In genomic region chr14:64968651-64969050, GRCh38 we compare ENCODE assay signal across 1 cellular context.
TF ChIP-seq lines count a peak whose summit lies in the region.

No MANE protein-coding gene starts in this region.

TF ChIP-seq in K562, 482 proteins besides CTCF, POLR2A, EP300 and RAD21:
- TF ChIP-seq RFX5 (IDR thresholded peaks at IDR 0.05; ENCODE audit: low read depth, low read length), result no peak
- no peak for TF ChIP-seq E2F6 (IDR thresholded peaks at IDR 0.05; ENCODE audit: borderline replicate concordance in 1 of 2, extremely low read depth in 1 of 2, insufficient read depth in 1 of 2, insufficient read length in 1 of 2, low read depth in 1 of 2, low read length in 1 of 2, poor library complexity in 1 of 2, severe bottlenecking in 1 of 2)
- no peak for TF ChIP-seq CBFB (CRISPR knock-in tag; IDR thresholded peaks at IDR 0.05)
- TF ChIP-seq GTF2A2 (tag; IDR thresholded peaks at IDR 0.05), result no peak
